Comparison of ENCODE assay signal across 10 cellular contexts in genomic region chr7:92423646-92424045, GRCh38. TPM values are rescaled to one million over a fixed set of nuclear protein-coding genes. Genes with fewer than 3 reads are reported as not detected.
DNase-seq lines count a peak whose midpoint lies in the region; ATAC-seq and TF ChIP-seq lines count a peak whose summit lies in the region.
"Had no signal": no experiment of that assay in that cellular context is flagged by ENCODE, and none has a peak within 500 bp of the region (broad histone marks: within the 10 kb centered on the region; RNA-seq: fewer than 3 reads in every experiment).

No MANE protein-coding gene starts in this region.

- no peak for ATAC-seq in HG03039 (IDR thresholded peaks at IDR 0.05; ENCODE audit: unreplicated experiment)
- ATAC-seq in GM21515 (IDR thresholded peaks at IDR 0.05; ENCODE audit: unreplicated experiment) = no peak

- H3K27me3 Mint-ChIP-seq in activated naive CD4-positive, alpha-beta T cell treated with anti-CD3 and anti-CD28 coated beads, Interleukin-2, amount 50 U/mL, for 24 hours = peaks cover 12% of the 10 kb centered on the region
- H3K27me3 Mint-ChIP-seq in immature natural killer cell (ENCODE audit: low read depth in 3 of 3) = peaks cover 3 to 15% (median 12%) of the 10 kb centered on the region in 3 donors
- H3K27me3 Mint-ChIP-seq in type B pancreatic cell = peaks cover 4% of the 10 kb centered on the region

- peaks cover 10% of the 10 kb centered on the region for H3K4me1 Mint-ChIP-seq in activated naive CD4-positive, alpha-beta T cell treated with anti-CD3 and anti-CD28 coated beads, Interleukin-2, amount 50 U/mL, for 24 hours
- H3K4me1 Mint-ChIP-seq in immature natural killer cell (peaks cover 6 to 12% of the 10 kb centered on the region in 2 donors), type B pancreatic cell (ENCODE audit: unreplicated experiment) (peaks cover 23% of the 10 kb centered on the region)

- TF ChIP-seq CTCF in SU-DHL-6 (IDR thresholded peaks at IDR 0.05; ENCODE audit: insufficient read depth, low read length, poor library complexity, severe bottlenecking) (no peak), type B pancreatic cell (conservative IDR thresholded peaks at IDR 0.05) (no peak)

- H3K4me3 ChIP-seq in SU-DHL-6 (ENCODE audit: insufficient read depth, low read length, poor library complexity, severe bottlenecking) = no peak overlapping the region

- no peak overlapping the region for H3K27ac ChIP-seq in SU-DHL-6 (ENCODE audit: low read depth, low read length)

- H2AFZ ChIP-seq in SU-DHL-6 (ENCODE audit: low read depth, low read length, severe bottlenecking) = peak overlapping the region; percentile 97

- no peaks in the 10 kb centered on the region for H3K36me3 ChIP-seq in SU-DHL-6 (ENCODE audit: low read length)

- no peaks in the 10 kb centered on the region for H4K20me1 ChIP-seq in SU-DHL-6 (ENCODE audit: low read depth, low read length)

- no peaks in the 10 kb centered on the region for H3K9me2 ChIP-seq in SU-DHL-6 (replicated peaks; ENCODE audit: insufficient read depth, low read length)

- H3K4me3 Mint-ChIP-seq in activated naive CD4-positive, alpha-beta T cell treated with anti-CD3 and anti-CD28 coated beads, Interleukin-2, amount 50 U/mL, for 24 hours = peak overlapping the region; percentile 20
- H3K4me3 Mint-ChIP-seq in immature natural killer cell (peak overlapping the region; percentile 4 to 67 (median 19)), type B pancreatic cell (peak overlapping the region; percentile 61)

- H3K9me3 ChIP-seq in SU-DHL-6 (ENCODE audit: insufficient read depth, low read length) = no peaks in the 10 kb centered on the region

- no peaks in the 10 kb centered on the region for H3K79me2 ChIP-seq in SU-DHL-6 (ENCODE audit: insufficient read depth, low read length)

- no peak overlapping the region for H3K27ac Mint-ChIP-seq in activated naive CD4-positive, alpha-beta T cell treated with anti-CD3 and anti-CD28 coated beads, Interleukin-2, amount 50 U/mL, for 24 hours
- peak overlapping the region in 1 of 6 donors; percentile 52 for H3K27ac Mint-ChIP-seq in immature natural killer cell
- no peak overlapping the region for H3K27ac Mint-ChIP-seq in type B pancreatic cell

- DNase-seq in activated naive CD4-positive, alpha-beta T cell (lab: John Stamatoyannopoulos, UW) = no peak
- DNase-seq in immature natural killer cell = no peak
- no peak for DNase-seq in type B pancreatic cell (ENCODE audit: extremely low spot score, unreplicated experiment)
- DNase-seq in NCI-H2171 treated with DMSO at 0.1 percent for 48 hours (lab: John Stamatoyannopoulos, UW) = no peak
- DNase-seq: amniotic stem cell; stimulated activated CD4-positive, alpha-beta T cell treated with anti-CD3 and anti-CD28 coated beads, Interleukin-12 subunit alpha, Interleukin-12 subunit beta, amount 100 ng/mL, for 4 hours had no signal

- no peak overlapping the region for H3K9ac ChIP-seq in SU-DHL-6 (ENCODE audit: low read length)

- H3K36me3 Mint-ChIP-seq in activated naive CD4-positive, alpha-beta T cell treated with anti-CD3 and anti-CD28 coated beads, Interleukin-2, amount 50 U/mL, for 24 hours = no peaks in the 10 kb centered on the region
- H3K36me3 Mint-ChIP-seq in immature natural killer cell (no peaks in the 10 kb centered on the region), type B pancreatic cell (no peaks in the 10 kb centered on the region)

- no peaks in the 10 kb centered on the region for H3K9me3 Mint-ChIP-seq in activated naive CD4-positive, alpha-beta T cell treated with anti-CD3 and anti-CD28 coated beads, Interleukin-2, amount 50 U/mL, for 24 hours
- H3K9me3 Mint-ChIP-seq in immature natural killer cell = no peaks in the 10 kb centered on the region
- no peaks in the 10 kb centered on the region for H3K9me3 Mint-ChIP-seq in type B pancreatic cell

- H3K4me2 ChIP-seq in SU-DHL-6 (ENCODE audit: low read depth, low read length, poor library complexity, severe bottlenecking) = no peak overlapping the region

- no peaks in the 10 kb centered on the region for H3F3A ChIP-seq in SU-DHL-6 (ENCODE audit: insufficient read depth)

- H3K27me3 ChIP-seq in SU-DHL-6 (ENCODE audit: low read length) = no peaks in the 10 kb centered on the region

RNA-seq across cellular contexts. Expression of gene GATAD1, which starts 23.6 kb away (rescaled TPM):
- 10 to 100 TPM in 2 of 3 donors, 1 to 10 TPM in 1; 9.3 to 15.0 (median 12.2) TPM for polyA plus RNA-seq in immature natural killer cell
- 27.8 and 38.9 TPM in 2 replicates for total RNA-seq in type B pancreatic cell (ENCODE audit: low replicate concordance)

RNA-seq across cellular contexts. Expression of gene ERVW-1, which starts 54.1 kb away (rescaled TPM):
- not detected for polyA plus RNA-seq in immature natural killer cell
- 0.12 and 1.2 TPM in 2 replicates for total RNA-seq in type B pancreatic cell (ENCODE audit: low replicate concordance)
